In the genomic region with DNA sequence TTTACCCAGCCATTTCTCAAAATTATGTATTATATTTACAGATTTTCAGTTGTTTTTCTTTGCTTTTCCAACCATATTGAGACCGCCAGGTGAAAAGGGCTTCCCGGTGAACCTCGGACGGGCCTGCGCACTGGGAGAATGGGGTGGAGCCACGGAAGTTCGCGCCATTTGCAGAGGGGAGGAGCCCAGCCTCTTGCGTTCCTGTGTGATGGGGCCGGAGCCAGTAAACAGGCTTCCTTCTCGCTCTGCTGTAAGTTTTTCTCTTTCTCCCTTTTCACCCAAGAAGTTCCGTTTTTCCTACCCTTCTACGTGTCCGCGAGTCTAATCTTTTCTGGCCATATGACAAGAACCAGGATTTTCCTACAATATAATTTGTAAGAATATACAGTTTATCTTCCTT, we compare ENCODE assay signal across 12 cellular contexts.
DNase-seq lines count a peak whose midpoint lies in the region; ATAC-seq and TF ChIP-seq lines count a peak whose summit lies in the region.
"Had no signal": no experiment of that assay in that cellular context is flagged by ENCODE, and none has a peak within 500 bp of the region (broad histone marks: within the 10 kb centered on the region; RNA-seq: fewer than 3 reads in every experiment).

No MANE protein-coding gene starts in this region.

- H3K36me3 ChIP-seq in BE2C = no peaks in the 10 kb centered on the region
- H3K36me3 ChIP-seq: gastrocnemius medialis had no signal

- no peaks in the 10 kb centered on the region for H3K4me1 ChIP-seq in BE2C
- H3K4me1 ChIP-seq: gastrocnemius medialis had no signal

- no peak for TF ChIP-seq CTCF in BE2C (IDR thresholded peaks at IDR 0.05; ENCODE audit: low read depth, low read length)
- TF ChIP-seq CTCF in GM13976 (IDR thresholded peaks at IDR 0.05; ENCODE audit: borderline replicate concordance, control extremely low read depth, extremely low read depth, insufficient read depth, missing control alignments) = no peak

- H3K4me3 ChIP-seq in BE2C (ENCODE audit: low read depth, low read length) (peak overlapping the region; percentile 41), iPS-18c (ENCODE audit: insufficient read depth, low read depth, low read length) (peak overlapping the region; percentile 47; the same call in 1 of the 2 replicates)
- H3K4me3 ChIP-seq: gastrocnemius medialis had no signal

- DNase-seq in BE2C (peak; percentile 63), SHP77 (lab: John Stamatoyannopoulos, UW) (peak; percentile 79 to 89), HT-29 (ENCODE audit: low spot score) (no peak), GM13976 (ENCODE audit: low spot score) (no peak)
- DNase-seq: gastrocnemius medialis, NCI-H2171 had no signal

- ATAC-seq in HG02588 (IDR thresholded peaks at IDR 0.05; ENCODE audit: unreplicated experiment) (peak; percentile 69), GM21515 (IDR thresholded peaks at IDR 0.05; ENCODE audit: unreplicated experiment) (no peak), HG02938 (IDR thresholded peaks at IDR 0.05; ENCODE audit: unreplicated experiment) (no peak)
- ATAC-seq: activated T-helper 17 cell treated with anti-CD3 and anti-CD28 coated beads, Interleukin-2, amount 50 U/mL, for 72 hours; gastrocnemius medialis; HCT116 had no signal

- H3K27me3 ChIP-seq in BE2C = no peaks in the 10 kb centered on the region
- H3K27me3 ChIP-seq: gastrocnemius medialis had no signal

- in situ Hi-C loops in GM13976 (cut with MboI; ENCODE audit: low sequenced_read_pairs, unreplicated experiment) = no loop called here

- H3K9me3 ChIP-seq in BE2C = no peaks in the 10 kb centered on the region
- no peaks in the 10 kb centered on the region for H3K9me3 ChIP-seq in iPS-18c (ENCODE audit: control insufficient read depth, insufficient read depth, low read length)
- H3K9me3 ChIP-seq: gastrocnemius medialis had no signal

Comparison
In these comparisons a context has a peak if more than half of its experiments do, and no peak if none do; other contexts are left out.
1. DNase-seq: peak in BE2C (single experiment) and SHP77 (2 of 2); none in HT-29 (single experiment) and GM13976 (single experiment).